In genomic region chr10:86439544-86439943, GRCh38 we compare ENCODE assay signal across 8 cellular contexts.
A peak's percentile ranks its signal among the peaks of the same experiment; 100 is the strongest.
DNase-seq lines count a peak whose midpoint lies in the region; ATAC-seq and TF ChIP-seq lines count a peak whose summit lies in the region.

No MANE protein-coding gene starts in this region.

- no peak overlapping the region for H3K4me3 Mint-ChIP-seq in activated CD4-positive, alpha-beta T cell treated with anti-CD3 and anti-CD28 coated beads, Interleukin-2, amount 10 ng/mL, durations not matched to agents 7 days and 5 days
- H3K4me3 Mint-ChIP-seq in activated T-helper 2 cell treated with anti-CD3 and anti-CD28 coated beads, Interferon-gamma antibody, Interleukin-2, Interleukin-4, amounts not matched to agents 10 μg/mL and 5 μg/mL and 100 μg/mL, durations not matched to agents 14 hours and 24 hours and 36 hours (ENCODE audit: low read depth) = no peak overlapping the region
- peak overlapping the region in 2 of 5 donors; percentile 16 to 22 for H3K4me3 Mint-ChIP-seq in immature natural killer cell

- peak overlapping the region; percentile 55 for H3K27ac Mint-ChIP-seq in activated CD4-positive, alpha-beta T cell treated with anti-CD3 and anti-CD28 coated beads, Interleukin-2, amount 10 ng/mL, durations not matched to agents 7 days and 5 days
- H3K27ac Mint-ChIP-seq in activated T-helper 2 cell treated with anti-CD3 and anti-CD28 coated beads, Interferon-gamma antibody, Interleukin-2, Interleukin-4, amounts not matched to agents 10 μg/mL and 5 μg/mL and 100 μg/mL, durations not matched to agents 14 hours and 24 hours and 36 hours = peak overlapping the region; percentile 4
- peak overlapping the region; percentile 44 to 82 (median 74) for H3K27ac Mint-ChIP-seq in immature natural killer cell

- no peak overlapping the region for H3K4me3 ChIP-seq in thoracic aorta

- peaks cover 13 to 17% of the 10 kb centered on the region in 2 donors for H3K4me1 ChIP-seq in thoracic aorta (ENCODE audit: control insufficient read depth in 1 of 2, low read depth in 2 of 2)

- no peak overlapping the region for H3K27ac ChIP-seq in thoracic aorta

- peaks cover 59% of the 10 kb centered on the region for H3K36me3 Mint-ChIP-seq in activated CD4-positive, alpha-beta T cell treated with anti-CD3 and anti-CD28 coated beads, Interleukin-2, amount 10 ng/mL, durations not matched to agents 7 days and 5 days (ENCODE audit: low read depth)
- H3K36me3 Mint-ChIP-seq in activated T-helper 2 cell treated with anti-CD3 and anti-CD28 coated beads, Interferon-gamma antibody, Interleukin-2, Interleukin-4, amounts not matched to agents 10 μg/mL and 5 μg/mL and 100 μg/mL, durations not matched to agents 14 hours and 24 hours and 36 hours (ENCODE audit: low read depth) = peaks cover 84% of the 10 kb centered on the region
- peaks cover 12 to 44% (median 43%) of the 10 kb centered on the region in 3 donors for H3K36me3 Mint-ChIP-seq in immature natural killer cell

- no peak for TF ChIP-seq CTCF in thoracic aorta (IDR thresholded peaks at IDR 0.05)

- CTCF ChIA-PET in activated CD4-positive, alpha-beta T cell treated with anti-CD3 and anti-CD28 coated beads, Interleukin-2, amount 10 ng/mL, durations not matched to agents 7 days and 5 days (lab: Charles Lee) = interaction anchor here (1.0 to 1.6 kb wide), 2 partner anchors 17 to 39 kb away, joined by 3 to 4 read pairs; no protein-coding TSS in a partner anchor

- no peaks in the 10 kb centered on the region for H3K27me3 ChIP-seq in thoracic aorta (replicated peaks; ENCODE audit: insufficient read depth)

- H3K9me3 Mint-ChIP-seq in activated CD4-positive, alpha-beta T cell treated with anti-CD3 and anti-CD28 coated beads, Interleukin-2, amount 10 ng/mL, durations not matched to agents 7 days and 5 days = no peaks in the 10 kb centered on the region
- H3K9me3 Mint-ChIP-seq in activated T-helper 2 cell treated with anti-CD3 and anti-CD28 coated beads, Interferon-gamma antibody, Interleukin-2, Interleukin-4, amounts not matched to agents 10 μg/mL and 5 μg/mL and 100 μg/mL, durations not matched to agents 14 hours and 24 hours and 36 hours = no peaks in the 10 kb centered on the region
- no peaks in the 10 kb centered on the region for H3K9me3 Mint-ChIP-seq in immature natural killer cell

- POLR2A ChIA-PET in activated CD4-positive, alpha-beta T cell treated with anti-CD3 and anti-CD28 coated beads, Interleukin-2, amount 10 ng/mL, durations not matched to agents 7 days and 5 days (lab: Charles Lee) = no interaction called here

- ATAC-seq in thoracic aorta (ENCODE audit: insufficient number of reproducible peaks, low FRiP score, low read depth) (peak; percentile 60), GM18502 (IDR thresholded peaks at IDR 0.05; ENCODE audit: poor library complexity, unreplicated experiment) (no peak)

- no peaks in the 10 kb centered on the region for H3K27me3 Mint-ChIP-seq in activated CD4-positive, alpha-beta T cell treated with anti-CD3 and anti-CD28 coated beads, Interleukin-2, amount 10 ng/mL, durations not matched to agents 7 days and 5 days
- H3K27me3 Mint-ChIP-seq in activated T-helper 2 cell treated with anti-CD3 and anti-CD28 coated beads, Interferon-gamma antibody, Interleukin-2, Interleukin-4, amounts not matched to agents 10 μg/mL and 5 μg/mL and 100 μg/mL, durations not matched to agents 14 hours and 24 hours and 36 hours (ENCODE audit: low read depth) = no peaks in the 10 kb centered on the region
- H3K27me3 Mint-ChIP-seq in immature natural killer cell (ENCODE audit: low read depth in 3 of 3) = peaks cover 0 to 2% (median 0%) of the 10 kb centered on the region in 3 donors

- H3K4me1 Mint-ChIP-seq in activated CD4-positive, alpha-beta T cell treated with anti-CD3 and anti-CD28 coated beads, Interleukin-2, amount 10 ng/mL, durations not matched to agents 7 days and 5 days = peaks cover 23% of the 10 kb centered on the region
- peaks cover 19% of the 10 kb centered on the region for H3K4me1 Mint-ChIP-seq in activated T-helper 2 cell treated with anti-CD3 and anti-CD28 coated beads, Interferon-gamma antibody, Interleukin-2, Interleukin-4, amounts not matched to agents 10 μg/mL and 5 μg/mL and 100 μg/mL, durations not matched to agents 14 hours and 24 hours and 36 hours (ENCODE audit: low read depth)
- H3K4me1 Mint-ChIP-seq in immature natural killer cell = peaks cover 18 to 32% of the 10 kb centered on the region in 2 donors

- no peak for DNase-seq in activated CD4-positive, alpha-beta T cell treated with anti-CD3 and anti-CD28 coated beads, Interleukin-2, amount 10 ng/mL, durations not matched to agents 7 days and 5 days
- DNase-seq in activated CD4-positive, alpha-beta T cell treated with anti-CD3 and anti-CD28 coated beads for 4 hours = no peak
- DNase-seq in activated T-helper 2 cell treated with anti-CD3 and anti-CD28 coated beads, Interferon-gamma antibody, Interleukin-2, Interleukin-4, amounts not matched to agents 10 μg/mL and 5 μg/mL and 100 μg/mL, durations not matched to agents 14 hours and 24 hours and 36 hours (ENCODE audit: low spot score) = no peak
- peak in 2 of 3 donors; percentile 3 to 8 for DNase-seq in immature natural killer cell
- peak; percentile 62 for DNase-seq in thoracic aorta (ENCODE audit: low spot score)
- DNase-seq in activated CD4-positive, alpha-beta T cell treated with anti-CD3 and anti-CD28 coated beads, Interleukin-2, amount 50 U/mL, for 4 hours = no peak
- DNase-seq in ecto neural progenitor cell (ENCODE audit: low spot score) = no peak

- peaks cover 23% of the 10 kb centered on the region for H3K36me3 ChIP-seq in thoracic aorta

- no peaks in the 10 kb centered on the region for H3K9me3 ChIP-seq in thoracic aorta

- intact Hi-C loops in activated T-helper 2 cell treated with anti-CD3 and anti-CD28 coated beads, Interferon-gamma antibody, Interleukin-2, Interleukin-4, amounts not matched to agents 10 μg/mL and 5 μg/mL and 100 μg/mL, durations not matched to agents 14 hours and 24 hours and 36 hours (cut with micrococcal nuclease) = loop anchor here (5.0 kb wide), 1 partner anchor 37 kb away; no protein-coding TSS in a partner anchor

Comparison
In these comparisons a context has a peak if more than half of its experiments do, and no peak if none do; other contexts are left out.
1. DNase-seq: peak in immature natural killer cell (2 of 3) and thoracic aorta (single experiment); none in activated CD4-positive, alpha-beta T cell treated with anti-CD3 and anti-CD28 coated beads, Interleukin-2, amount 10 ng/mL, durations not matched to agents 7 days and 5 days (single experiment), activated CD4-positive, alpha-beta T cell treated with anti-CD3 and anti-CD28 coated beads for 4 hours (0 of 2), activated T-helper 2 cell treated with anti-CD3 and anti-CD28 coated beads, Interferon-gamma antibody, Interleukin-2, Interleukin-4, amounts not matched to agents 10 μg/mL and 5 μg/mL and 100 μg/mL, durations not matched to agents 14 hours and 24 hours and 36 hours (single experiment), activated CD4-positive, alpha-beta T cell treated with anti-CD3 and anti-CD28 coated beads, Interleukin-2, amount 50 U/mL, for 4 hours (0 of 2) and ecto neural progenitor cell (single experiment).
2. H3K27ac Mint-ChIP-seq: peak in every context shown above with its lines; median percentile 74 in immature natural killer cell; 55 in activated CD4-positive, alpha-beta T cell treated with anti-CD3 and anti-CD28 coated beads, Interleukin-2, amount 10 ng/mL, durations not matched to agents 7 days and 5 days; 4 in activated T-helper 2 cell treated with anti-CD3 and anti-CD28 coated beads, Interferon-gamma antibody, Interleukin-2, Interleukin-4, amounts not matched to agents 10 μg/mL and 5 μg/mL and 100 μg/mL, durations not matched to agents 14 hours and 24 hours and 36 hours.